ENCODE assay signal across 19 cellular contexts in the genomic region with DNA sequence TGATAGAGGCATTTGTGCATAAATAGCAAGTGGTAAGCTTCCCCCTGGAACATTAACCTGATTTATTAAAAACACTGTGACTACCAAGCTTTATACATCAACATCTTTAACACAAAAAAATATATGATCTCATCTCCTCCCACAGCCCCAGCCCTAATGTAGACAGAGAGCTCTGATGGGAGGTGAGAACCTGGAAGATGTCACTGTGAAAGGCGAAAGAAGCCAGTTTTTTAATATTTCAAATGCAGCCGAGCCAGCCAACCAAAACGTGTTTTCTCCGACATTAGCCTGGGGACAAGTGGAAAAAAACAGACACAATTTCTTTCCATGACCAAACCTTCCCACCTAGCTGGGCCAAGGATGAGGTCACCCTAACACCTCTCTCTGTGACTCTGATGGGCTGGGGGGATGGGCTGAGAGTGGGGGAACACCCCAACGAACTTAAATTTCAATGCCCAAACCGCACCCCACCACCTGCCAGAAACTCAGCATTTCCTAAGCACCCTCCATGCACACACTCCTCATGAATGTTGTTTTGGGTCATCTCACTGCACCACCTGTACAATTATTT.
DNase-seq lines count a peak whose midpoint lies in the region; ATAC-seq and TF ChIP-seq lines count a peak whose summit lies in the region.
"Had no signal": no experiment of that assay in that cellular context is flagged by ENCODE, and none has a peak within 500 bp of the region (broad histone marks: within the 10 kb centered on the region; RNA-seq: fewer than 3 reads in every experiment).

No MANE protein-coding gene starts in this region.

- H3K9me3 Mint-ChIP-seq in Calu3 (ENCODE audit: low read depth, unreplicated experiment): peaks cover 9% of the 10 kb centered on the region

- no peaks in the 10 kb centered on the region for H3K36me3 Mint-ChIP-seq in Calu3 (ENCODE audit: insufficient read depth, unreplicated experiment)
- H3K36me3 Mint-ChIP-seq: CD8-positive, alpha-beta memory T cell had no signal

- H3K4me1 ChIP-seq in gastroesophageal sphincter (peaks cover 0 to 30% (median 0%) of the 10 kb centered on the region in 3 donors), sigmoid colon (peaks cover 0 to 31% (median 26%) of the 10 kb centered on the region in 4 donors)
- H3K4me1 ChIP-seq: BLaER1 had no signal

- TF ChIP-seq CTCF in gastroesophageal sphincter (IDR thresholded peaks at IDR 0.05): no peak
- no peak for TF ChIP-seq CTCF in sigmoid colon (IDR thresholded peaks at IDR 0.05)
- no peak for TF ChIP-seq CTCF in Calu3 (IDR thresholded peaks at IDR 0.05; ENCODE audit: unreplicated experiment)

- H3K4me3 Mint-ChIP-seq in Calu3 (ENCODE audit: low read depth, unreplicated experiment): no peak overlapping the region
- H3K4me3 Mint-ChIP-seq: CD8-positive, alpha-beta memory T cell had no signal

- no TSS peak for BruUV-seq in Calu3 (replicated peaks; lab: Mats Ljungman, UMichigan)

- DNase-seq in DMS79 treated with DMSO at 0.1 percent for 48 hours (lab: John Stamatoyannopoulos, UW) (peak; percentile 5), DMS79 (lab: John Stamatoyannopoulos, UW) (no peak), NCI-H69 (lab: John Stamatoyannopoulos, UW) (peak; percentile 50), sigmoid colon (peak; percentile 60), Calu3 (no peak)
- DNase-seq: CD8-positive, alpha-beta memory T cell; EL; NCI-H1436; NCI-H2029 treated with DMSO at 0.1 percent for 48 hours; NCI-H446 treated with DMSO at 0.1 percent for 48 hours; NCI-H774; SHP77 treated with DMSO at 0.1 percent for 48 hours had no signal

- intact Hi-C loops in sigmoid colon (cut with DNase I) (no loop called here), Calu3 (cut with micrococcal nuclease; ENCODE audit: unreplicated experiment) (no loop called here)

- CTCF ChIA-PET in Calu3 (lab: Charles Lee): interaction anchor here (1.3 kb wide), 1 partner anchor 17 kb away, joined by 4 read pairs; no protein-coding TSS in a partner anchor

- H3K9me3 ChIP-seq in gastroesophageal sphincter: no peaks in the 10 kb centered on the region
- no peaks in the 10 kb centered on the region for H3K9me3 ChIP-seq in sigmoid colon

- H3K27ac Mint-ChIP-seq in Calu3 (ENCODE audit: unreplicated experiment): no peak overlapping the region
- H3K27ac Mint-ChIP-seq: CD8-positive, alpha-beta memory T cell had no signal

- no peak for TF ChIP-seq EP300 in gastroesophageal sphincter (IDR thresholded peaks at IDR 0.05)
- TF ChIP-seq EP300 in sigmoid colon (IDR thresholded peaks at IDR 0.05): peak in 1 of 4 donors; percentile 39

- H3K27me3 Mint-ChIP-seq in Calu3 (ENCODE audit: unreplicated experiment): peaks cover 62% of the 10 kb centered on the region

- TF ChIP-seq POLR2A in gastroesophageal sphincter (IDR thresholded peaks at IDR 0.05) (no peak), sigmoid colon (IDR thresholded peaks at IDR 0.05) (no peak)

- ATAC-seq in gastroesophageal sphincter (no peak), HG03135 (IDR thresholded peaks at IDR 0.05; ENCODE audit: unreplicated experiment) (no peak), GM18502 (IDR thresholded peaks at IDR 0.05; ENCODE audit: poor library complexity, unreplicated experiment) (no peak)
- ATAC-seq: HCT116, Panc1 had no signal

- no peak overlapping the region for H3K4me3 ChIP-seq in gastroesophageal sphincter
- H3K4me3 ChIP-seq in sigmoid colon: no peak overlapping the region
- H3K4me3 ChIP-seq: BLaER1 had no signal

- 33 to 38% methylated on average over 4 to 6 of the region's 6 CpGs for WGBS in gastroesophageal sphincter (ENCODE audit: low coverage in 1 of 2), 2 donors
- WGBS in sigmoid colon, 2 donors: 51 to 64% methylated on average over 6 of the region's 6 CpGs

- no peaks in the 10 kb centered on the region for H3K4me1 Mint-ChIP-seq in Calu3 (ENCODE audit: low read depth, unreplicated experiment)
- H3K4me1 Mint-ChIP-seq: CD8-positive, alpha-beta memory T cell had no signal

- H3K36me3 ChIP-seq in gastroesophageal sphincter (no peaks in the 10 kb centered on the region), sigmoid colon (no peaks in the 10 kb centered on the region)
- H3K36me3 ChIP-seq: BLaER1 had no signal

- H3K27ac ChIP-seq in gastroesophageal sphincter: peak overlapping the region in 3 of 4 donors; percentile 1 to 53 (median 10)
- peak overlapping the region; percentile 20 to 73 (median 50) for H3K27ac ChIP-seq in sigmoid colon
- H3K27ac ChIP-seq: 22Rv1, BLaER1 had no signal

- no peaks in the 10 kb centered on the region for H3K27me3 ChIP-seq in gastroesophageal sphincter
- no peaks in the 10 kb centered on the region for H3K27me3 ChIP-seq in sigmoid colon
- H3K27me3 ChIP-seq: BLaER1 had no signal

Comparison
In these comparisons a context has a peak if more than half of its experiments do, and no peak if none do; other contexts are left out.
1. DNase-seq: peak in DMS79 treated with DMSO at 0.1 percent for 48 hours (single experiment), NCI-H69 (single experiment) and sigmoid colon (single experiment); none in DMS79 (single experiment) and Calu3 (single experiment).